In the genomic region with DNA sequence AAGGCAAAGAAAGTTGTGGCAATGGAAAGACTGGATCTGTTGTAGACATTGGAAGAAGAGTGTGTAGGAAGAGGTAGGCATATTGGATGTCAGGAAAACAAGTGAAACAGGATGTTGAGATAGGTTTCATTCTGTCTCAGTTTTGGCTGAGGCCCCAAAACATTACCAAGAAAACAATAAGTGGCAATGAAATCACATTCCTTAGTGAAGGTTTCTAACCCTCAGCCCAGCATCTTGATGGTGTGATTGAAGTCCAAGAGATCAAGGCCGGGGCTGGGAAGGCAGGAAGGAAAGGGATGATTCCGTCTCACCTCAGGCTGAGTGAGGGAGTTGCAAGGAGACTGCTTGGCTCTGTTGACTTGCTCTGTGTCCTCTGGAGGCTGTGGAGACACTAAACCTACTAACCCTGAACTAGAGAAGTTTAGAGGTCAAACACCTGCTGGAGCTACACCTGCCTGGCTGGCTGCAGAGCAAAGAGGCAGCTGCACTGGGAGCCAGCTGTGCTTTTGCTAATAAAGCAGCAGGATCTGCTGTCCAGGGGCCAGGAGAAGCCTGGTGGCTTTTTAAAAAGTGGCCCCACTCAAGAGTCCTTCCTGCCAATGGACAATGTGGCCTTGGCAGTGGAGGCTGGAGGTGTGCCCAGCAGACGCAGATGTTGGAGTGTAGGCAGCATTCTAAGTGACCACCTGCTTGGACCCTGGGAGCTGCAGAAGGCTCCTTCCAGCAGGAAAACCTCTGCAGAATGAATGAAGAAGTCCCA, we compare ENCODE assay signal across 15 cellular contexts. TPM values are rescaled to one million over a fixed set of nuclear protein-coding genes. Genes with fewer than 3 reads are reported as not detected.
A peak's percentile ranks its signal among the peaks of the same experiment; 100 is the strongest.
DNase-seq lines count a peak whose midpoint lies in the region; ATAC-seq and TF ChIP-seq lines count a peak whose summit lies in the region.
"Had no signal": no experiment of that assay in that cellular context is flagged by ENCODE, and none has a peak within 500 bp of the region (broad histone marks: within the 10 kb centered on the region; RNA-seq: fewer than 3 reads in every experiment).

No MANE protein-coding gene starts in this region.

- peak overlapping the region; percentile 8 for H3K27ac ChIP-seq in RWPE2 (ENCODE audit: poor library complexity, severe bottlenecking)
- H3K27ac ChIP-seq in mesenchymal stem cell (ENCODE audit: low read length, poor library complexity, severe bottlenecking): no peak overlapping the region
- no peak overlapping the region for H3K27ac ChIP-seq in prostate gland
- H3K27ac ChIP-seq: testis, WERI-Rb-1 had no signal

- H3K4me2 ChIP-seq in mesenchymal stem cell (ENCODE audit: low read length, poor library complexity, severe bottlenecking): no peak overlapping the region

- no peak overlapping the region for H4K8ac ChIP-seq in mesenchymal stem cell (ENCODE audit: low read length)

- 0 out of 2 replicates have a peak, but pooled peaks have one; percentile 13 for TF ChIP-seq RAD21 in Ishikawa (IDR thresholded peaks at IDR 0.05; ENCODE audit: low read depth)

- no peak overlapping the region for H2BK15ac ChIP-seq in mesenchymal stem cell (ENCODE audit: low read depth, poor library complexity, severe bottlenecking)

- H3K36me3 ChIP-seq in RWPE2 (ENCODE audit: low read depth): no peaks in the 10 kb centered on the region
- H3K36me3 ChIP-seq in mesenchymal stem cell (ENCODE audit: control insufficient read depth in 1 of 2, insufficient read depth in 2 of 2, low read depth in 1 of 2, low read length in 2 of 2): no peaks in the 10 kb centered on the region
- no peaks in the 10 kb centered on the region for H3K36me3 ChIP-seq in prostate gland
- H3K36me3 ChIP-seq: WERI-Rb-1 had no signal

- H3K9me3 ChIP-seq in RWPE2 (ENCODE audit: severe bottlenecking): no peaks in the 10 kb centered on the region
- no peaks in the 10 kb centered on the region for H3K9me3 ChIP-seq in mesenchymal stem cell (ENCODE audit: control insufficient read depth, low read length)
- H3K9me3 ChIP-seq in prostate gland: no peaks in the 10 kb centered on the region
- H3K9me3 ChIP-seq: testis had no signal

- no peak overlapping the region for H2BK12ac ChIP-seq in mesenchymal stem cell (ENCODE audit: low read length in 2 of 2)

- H3K4me3 ChIP-seq in RWPE2 (ENCODE audit: severe bottlenecking) (no peak overlapping the region), mesenchymal stem cell (ENCODE audit: insufficient read depth in 1 of 2, low read depth in 1 of 2, low read length in 2 of 2) (no peak overlapping the region), prostate gland (no peak overlapping the region)
- H3K4me3 ChIP-seq: testis had no signal

- H3K4me1 ChIP-seq in RWPE2 (ENCODE audit: insufficient read depth, poor library complexity, severe bottlenecking): peaks cover 29% of the 10 kb centered on the region
- peaks cover 10% of the 10 kb centered on the region for H3K4me1 ChIP-seq in mesenchymal stem cell (ENCODE audit: control insufficient read depth, insufficient read depth, low read depth, low read length)
- no peaks in the 10 kb centered on the region for H3K4me1 ChIP-seq in prostate gland (replicated peaks)
- H3K4me1 ChIP-seq: testis had no signal

- no peaks in the 10 kb centered on the region for H3K27me3 ChIP-seq in RWPE2 (ENCODE audit: insufficient read depth, poor library complexity, severe bottlenecking)
- no peaks in the 10 kb centered on the region for H3K27me3 ChIP-seq in mesenchymal stem cell (ENCODE audit: control insufficient read depth in 1 of 2, insufficient read depth in 1 of 2, low read length in 2 of 2)
- no peaks in the 10 kb centered on the region for H3K27me3 ChIP-seq in prostate gland (replicated peaks; ENCODE audit: insufficient read depth)
- H3K27me3 ChIP-seq: testis had no signal

- no peak overlapping the region for H4K91ac ChIP-seq in mesenchymal stem cell (ENCODE audit: low read length)

- H2BK5ac ChIP-seq in mesenchymal stem cell (ENCODE audit: low read depth, low read length, poor library complexity, severe bottlenecking): no peak overlapping the region

- TF ChIP-seq POLR2A in prostate gland (IDR thresholded peaks at IDR 0.05): no peak

- no peak overlapping the region for H3K23ac ChIP-seq in mesenchymal stem cell (ENCODE audit: low read length in 2 of 2)

- TF ChIP-seq CTCF in RWPE2 (IDR thresholded peaks at IDR 0.05; ENCODE audit: poor library complexity, severe bottlenecking) (no peak), prostate gland (IDR thresholded peaks at IDR 0.05) (no peak), GM13976 (IDR thresholded peaks at IDR 0.05; ENCODE audit: borderline replicate concordance, control extremely low read depth, extremely low read depth, insufficient read depth, missing control alignments) (no peak)

- no peak for ATAC-seq in RWPE2 (ENCODE audit: low read depth)
- ATAC-seq: natural killer cell treated with Interleukin-12 subunit alpha and Interleukin-12 subunit beta and Interleukin-15 and Interleukin-18, amount 100 ng/mL, for 72 hours had no signal

- DNase-seq in NCI-H345 (lab: John Stamatoyannopoulos, UW) (peak; percentile 50), NCI-H345 treated with DMSO at 0.1 percent for 48 hours (lab: John Stamatoyannopoulos, UW; ENCODE audit: unreplicated experiment) (no peak), RWPE2 (ENCODE audit: low spot score) (no peak), mesenchymal stem cell (no peak), prostate gland (ENCODE audit: low spot score) (no peak), GM13976 (ENCODE audit: low spot score) (no peak), NCI-H2107 treated with DMSO at 0.1 percent for 48 hours (lab: John Stamatoyannopoulos, UW; ENCODE audit: unreplicated experiment) (no peak)
- DNase-seq: activated naive CD4-positive, alpha-beta T cell treated with anti-CD3 and anti-CD28 coated beads for 36 hours; CD4-positive, alpha-beta memory T cell; KG1; NCI-H187; testis; WERI-Rb-1 had no signal

- in situ Hi-C loops in GM13976 (cut with MboI; ENCODE audit: low sequenced_read_pairs, unreplicated experiment): loop anchor here (10.0 kb wide), 1 partner anchor 197 kb away; no protein-coding TSS in a partner anchor

- 95% methylated on average over 3 of the region's 3 CpGs for WGBS in mesenchymal stem cell
- WGBS in prostate gland: 51% methylated on average over 3 of the region's 3 CpGs

- H3K4ac ChIP-seq in mesenchymal stem cell (ENCODE audit: low read depth in 1 of 2, low read length in 2 of 2): no peak overlapping the region

- H2AK5ac ChIP-seq in mesenchymal stem cell (ENCODE audit: low read length, severe bottlenecking): peak overlapping the region; percentile 35

- no peak overlapping the region for H2BK120ac ChIP-seq in mesenchymal stem cell (ENCODE audit: low read depth, low read length)

- no peak overlapping the region for H3K9ac ChIP-seq in mesenchymal stem cell (ENCODE audit: low read length)

- peak; percentile 78; the same call in 1 of the 2 replicates for TF ChIP-seq EP300 in Ishikawa (IDR thresholded peaks at IDR 0.05; ENCODE audit: borderline replicate concordance)

- H2AFZ ChIP-seq in mesenchymal stem cell (ENCODE audit: low read depth, low read length): no peak overlapping the region

- intact Hi-C loops in prostate gland (cut with DNase I): no loop called here

- no peak overlapping the region for H3K18ac ChIP-seq in mesenchymal stem cell (ENCODE audit: low read depth in 1 of 2, low read length in 2 of 2)

- H3K14ac ChIP-seq in mesenchymal stem cell (ENCODE audit: low read length in 2 of 2): no peak overlapping the region

- H3K79me1 ChIP-seq in mesenchymal stem cell (replicated peaks; ENCODE audit: low read length, poor library complexity, severe bottlenecking): peaks cover 30% of the 10 kb centered on the region

TF ChIP-seq in Ishikawa, 13 proteins besides CTCF, POLR2A, EP300 and RAD21:
- TF ChIP-seq FOXM1 (IDR thresholded peaks at IDR 0.05; ENCODE audit: borderline replicate concordance, low read depth): 0 out of 2 replicates have a peak, but pooled peaks have one; percentile 62
- TF ChIP-seq, protein P1, sequence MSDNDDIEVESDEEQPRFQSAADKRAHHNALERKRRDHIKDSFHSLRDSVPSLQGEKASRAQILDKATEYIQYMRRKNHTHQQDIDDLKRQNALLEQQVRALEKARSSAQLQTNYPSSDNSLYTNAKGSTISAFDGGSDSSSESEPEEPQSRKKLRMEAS (IDR thresholded peaks at IDR 0.05): peak; percentile 40
- peak; percentile 98 for TF ChIP-seq TCF12 (IDR thresholded peaks at IDR 0.05; ENCODE audit: low read depth)
- TF ChIP-seq NFIC (IDR thresholded peaks at IDR 0.05): peak; percentile 69
- TF ChIP-seq YY1 (IDR thresholded peaks at IDR 0.05; ENCODE audit: low read depth): no peak
- TF ChIP-seq EGR1 (IDR thresholded peaks at IDR 0.05): no peak
- 0 out of 2 replicates have a peak, but pooled peaks have one; percentile 37 for TF ChIP-seq CEBPB (IDR thresholded peaks at IDR 0.05)
- peak; percentile 55 for TF ChIP-seq TEAD4 (IDR thresholded peaks at IDR 0.05)
- TF ChIP-seq, protein P2, sequence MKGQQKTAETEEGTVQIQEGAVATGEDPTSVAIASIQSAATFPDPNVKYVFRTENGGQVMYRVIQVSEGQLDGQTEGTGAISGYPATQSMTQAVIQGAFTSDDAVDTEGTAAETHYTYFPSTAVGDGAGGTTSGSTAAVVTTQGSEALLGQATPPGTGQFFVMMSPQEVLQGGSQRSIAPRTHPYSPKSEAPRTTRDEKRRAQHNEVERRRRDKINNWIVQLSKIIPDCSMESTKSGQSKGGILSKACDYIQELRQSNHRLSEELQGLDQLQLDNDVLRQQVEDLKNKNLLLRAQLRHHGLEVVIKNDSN (IDR thresholded peaks at IDR 0.05): no peak

RNA-seq across cellular contexts. Expression of a gene that starts 53.6 kb away (rescaled TPM):
- 3.5 TPM for polyA plus RNA-seq in mesenchymal stem cell (2013, experiment 1 of 2)
- polyA plus RNA-seq in mesenchymal stem cell (2013, experiment 2 of 2): 3.9 TPM
- 1 to 10 TPM; 4.6 to 8.9 TPM for total RNA-seq in prostate gland
